Comparison of ENCODE assay signal across 11 cellular contexts in the genomic region with DNA sequence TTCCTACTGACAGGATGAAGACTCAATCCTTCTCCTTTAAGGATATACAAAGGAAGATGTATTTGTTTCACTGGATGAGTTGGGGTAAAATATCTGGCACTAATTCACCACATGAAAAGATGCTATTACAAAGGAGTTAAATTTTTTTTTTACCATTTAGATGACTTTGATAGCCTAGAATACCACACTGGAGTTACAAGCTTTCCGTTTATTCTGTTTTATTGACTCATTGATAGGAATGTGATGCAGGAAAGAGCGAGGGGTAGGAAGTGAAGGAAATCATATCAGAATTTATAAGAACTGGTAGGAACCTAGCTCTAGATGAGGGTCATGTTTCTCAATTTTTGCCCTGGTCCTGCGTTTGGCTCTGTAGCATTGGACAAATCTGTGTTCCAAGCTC.
"Had no signal": no experiment of that assay in that cellular context is flagged by ENCODE, and none has a peak within 500 bp of the region (broad histone marks: within the 10 kb centered on the region; RNA-seq: fewer than 3 reads in every experiment).

No MANE protein-coding gene starts in this region.

- H2AFZ ChIP-seq: GM23248, GM23338 had no signal

- H3K9me3 ChIP-seq: HAP-1 had no signal

- H3K4me3 ChIP-seq: GM23248, GM23338, HAP-1 had no signal

- H3K4me2 ChIP-seq: GM23338 had no signal

- H3K4me1 Mint-ChIP-seq: GM23338, H9 had no signal

- ATAC-seq: GM23338, HCT116 had no signal

- H3K27ac Mint-ChIP-seq: GM23338, H9, HFFc6 had no signal

- FAIRE-seq: H1, H54 had no signal

- H3K36me3 ChIP-seq: HAP-1 had no signal

- H3K9me3 Mint-ChIP-seq: H9 had no signal

- H3K9ac ChIP-seq: GM23248 had no signal

- H3K27ac ChIP-seq: GM23248 had no signal

- H3K4me3 Mint-ChIP-seq: GM23338, H9, HFFc6 had no signal

- DNase-seq: GM23248, GOT3, H7, H9, HCEC 1CT, HFFc6 had no signal

- H3K4me1 ChIP-seq: HAP-1 had no signal
